In the genomic region with DNA sequence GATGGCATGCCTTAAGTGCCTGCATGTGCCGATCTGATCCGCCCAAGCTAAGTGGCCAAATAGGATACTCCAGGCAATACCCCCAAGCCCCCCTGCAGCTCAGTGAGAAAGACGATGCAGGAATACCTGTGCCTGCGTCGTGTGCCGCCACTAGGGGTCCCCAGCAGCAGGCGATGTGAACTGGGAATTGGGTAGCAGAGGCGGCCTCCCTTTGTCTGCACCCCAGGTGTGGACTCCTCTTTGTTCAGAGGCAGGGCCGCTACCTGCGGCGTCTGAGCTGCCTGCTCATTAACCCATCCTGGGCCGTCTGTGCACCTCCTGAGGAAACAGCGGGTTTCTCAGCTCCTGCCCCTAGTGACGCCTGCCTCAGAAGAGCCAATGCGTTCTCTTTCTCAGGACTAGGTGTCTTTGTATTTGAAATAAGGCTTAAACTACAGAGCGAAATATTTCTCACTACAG, we compare ENCODE assay signal across 8 cellular contexts. TPM values are rescaled to one million over a fixed set of nuclear protein-coding genes. Genes with fewer than 3 reads are reported as not detected.
A peak's percentile ranks its signal among the peaks of the same experiment; 100 is the strongest.
DNase-seq lines count a peak whose midpoint lies in the region; ATAC-seq and TF ChIP-seq lines count a peak whose summit lies in the region.

No MANE protein-coding gene starts in this region.

- H3K4me3 ChIP-seq in RWPE2 (ENCODE audit: severe bottlenecking): no peak overlapping the region
- H3K4me3 ChIP-seq in adipocyte (ENCODE audit: low read length): no peak overlapping the region
- no peak overlapping the region for H3K4me3 ChIP-seq in hepatocyte

- no peak overlapping the region for H3K27ac ChIP-seq in RWPE2 (ENCODE audit: poor library complexity, severe bottlenecking)
- peak overlapping the region; percentile 33 for H3K27ac ChIP-seq in hepatocyte

- no peaks in the 10 kb centered on the region for H3K27me3 ChIP-seq in RWPE2 (ENCODE audit: insufficient read depth, poor library complexity, severe bottlenecking)
- H3K27me3 ChIP-seq in adipocyte (replicated peaks; ENCODE audit: control insufficient read depth, insufficient read depth, low read length): peaks cover 28% of the 10 kb centered on the region
- peaks cover 6% of the 10 kb centered on the region for H3K27me3 ChIP-seq in hepatocyte

- peak; percentile 56 for ATAC-seq in Right ventricle myocardium inferior
- ATAC-seq in RWPE2 (ENCODE audit: low read depth): peak; percentile 73
- peak; percentile 76 for ATAC-seq in sciatic nerve
- no peak for ATAC-seq in HG02970 (IDR thresholded peaks at IDR 0.05; ENCODE audit: low FRiP score, unreplicated experiment)

- TF ChIP-seq CTCF in RWPE2 (IDR thresholded peaks at IDR 0.05; ENCODE audit: poor library complexity, severe bottlenecking) (peak; percentile 92), hepatocyte (IDR thresholded peaks at IDR 0.05; ENCODE audit: poor library complexity) (peak; percentile 96)

- no peak overlapping the region for H3K9ac ChIP-seq in adipocyte (ENCODE audit: low read length)

- H3K9me2 ChIP-seq in hepatocyte (replicated peaks; ENCODE audit: insufficient read depth): no peaks in the 10 kb centered on the region

- 10% methylated on average over 16 of the region's 16 CpGs for WGBS in hepatocyte (ENCODE audit: low lambda C conversion rate, missing lambda C conversion rate)

- H2AFZ ChIP-seq in hepatocyte: peak overlapping the region; percentile 41

- H3K9me3 ChIP-seq in RWPE2 (ENCODE audit: severe bottlenecking) (no peaks in the 10 kb centered on the region), adipocyte (ENCODE audit: control insufficient read depth, low read length) (peaks cover under 1% of the 10 kb centered on the region), hepatocyte (ENCODE audit: low read depth) (no peaks in the 10 kb centered on the region)

- H3K36me3 ChIP-seq in RWPE2 (ENCODE audit: low read depth) (no peaks in the 10 kb centered on the region), adipocyte (ENCODE audit: control insufficient read depth, insufficient read depth, low read length, severe bottlenecking) (no peaks in the 10 kb centered on the region), hepatocyte (replicated peaks; ENCODE audit: insufficient read depth, low read depth) (no peaks in the 10 kb centered on the region)

- no peaks in the 10 kb centered on the region for H4K20me1 ChIP-seq in hepatocyte (ENCODE audit: insufficient read depth, poor library complexity, severe bottlenecking)

- H3K79me2 ChIP-seq in hepatocyte: no peaks in the 10 kb centered on the region

- DNase-seq in Right ventricle myocardium inferior (ENCODE audit: missing footprints) (peak; percentile 83), cardiac septum (ENCODE audit: low spot score) (no peak), LoVo (ENCODE audit: low spot score) (peak; percentile 73), RWPE2 (ENCODE audit: low spot score) (peak; percentile 57), adipocyte (ENCODE audit: low read depth) (peak; percentile 60), hepatocyte (ENCODE audit: low spot score) (peak; percentile 83), sciatic nerve (ENCODE audit: low spot score) (peak; percentile 73)

- intact Hi-C loops in Right ventricle myocardium inferior (cut with DNase I): loop anchor here (5.0 to 10.0 kb wide), 3 partner anchors 153 to 265 kb away; no protein-coding TSS in a partner anchor
- intact Hi-C loops in cardiac septum (cut with DNase I): loop anchor here (2.0 to 10.0 kb wide), 4 partner anchors 158 to 415 kb away; no protein-coding TSS in a partner anchor
- intact Hi-C loops in sciatic nerve (cut with DNase I): no loop called here

- peak overlapping the region; percentile 73 for H3K4me2 ChIP-seq in hepatocyte

- H3K4me1 ChIP-seq in RWPE2 (ENCODE audit: insufficient read depth, poor library complexity, severe bottlenecking): peaks cover 3% of the 10 kb centered on the region
- H3K4me1 ChIP-seq in adipocyte (ENCODE audit: control insufficient read depth, insufficient read depth, low read length): no peaks in the 10 kb centered on the region
- H3K4me1 ChIP-seq in hepatocyte (ENCODE audit: insufficient read depth): peaks cover 12% of the 10 kb centered on the region

RNA-seq across cellular contexts. Expression of a gene that starts 4.8 kb away (rescaled TPM):
- total RNA-seq in Right ventricle myocardium inferior (20.2 TPM), cardiac septum (33.6 TPM), hepatocyte (8.7 and 20.7 TPM in 2 replicates), sciatic nerve (10.9 TPM)
- 12.3 and 13.7 TPM in 2 replicates for polyA plus RNA-seq in hepatocyte

RNA-seq across cellular contexts. Expression of a gene that starts 43.4 kb away (rescaled TPM):
- total RNA-seq in Right ventricle myocardium inferior: 50.6 TPM
- total RNA-seq in cardiac septum: 86.9 TPM
- total RNA-seq in hepatocyte: 26.2 and 36.6 TPM in 2 replicates
- 36.3 and 36.4 TPM in 2 replicates for polyA plus RNA-seq in hepatocyte
- 21.5 TPM for total RNA-seq in sciatic nerve
